9 cellular contexts compared by ENCODE assay signal in genomic region chr18:22930089-22930713, GRCh38. TPM values are rescaled to one million over a fixed set of nuclear protein-coding genes. Genes with fewer than 3 reads are reported as not detected.
DNase-seq lines count a peak whose midpoint lies in the region; ATAC-seq and TF ChIP-seq lines count a peak whose summit lies in the region.
"Had no signal": no experiment of that assay in that cellular context is flagged by ENCODE, and none has a peak within 500 bp of the region (broad histone marks: within the 10 kb centered on the region; RNA-seq: fewer than 3 reads in every experiment).

No MANE protein-coding gene starts in this region.

- intact Hi-C loops in activated CD4-positive, alpha-beta T cell treated with anti-CD3 and anti-CD28 coated beads, Interleukin-2, amount 10 ng/mL, durations not matched to agents 24 days and 14 days (cut with micrococcal nuclease): loop anchor here (1.0 to 10.0 kb wide), 7 partner anchors 53 to 657 kb away; partner anchors contain the start of gene NPC1

- no peaks in the 10 kb centered on the region for H3K36me3 ChIP-seq in lung (ENCODE audit: control insufficient read depth in 2 of 2, insufficient read depth in 2 of 2, low read length in 2 of 2)
- H3K36me3 ChIP-seq: BLaER1 had no signal

- H3K36me3 Mint-ChIP-seq in activated CD4-positive, alpha-beta T cell treated with anti-CD3 and anti-CD28 coated beads, Interleukin-2, amount 10 ng/mL, durations not matched to agents 24 days and 14 days (ENCODE audit: low read depth): peaks cover 5% of the 10 kb centered on the region

- peaks cover 11% of the 10 kb centered on the region for H3K4me1 Mint-ChIP-seq in activated CD4-positive, alpha-beta T cell treated with anti-CD3 and anti-CD28 coated beads, Interleukin-2, amount 10 ng/mL, durations not matched to agents 24 days and 14 days

- ATAC-seq in HG03135 (IDR thresholded peaks at IDR 0.05; ENCODE audit: unreplicated experiment): peak; percentile 35
- no peak for ATAC-seq in lung (ENCODE audit: insufficient read depth, low FRiP score)

- TF ChIP-seq CTCF in lung (IDR thresholded peaks at IDR 0.05; ENCODE audit: control extremely low read depth, extremely low read depth): peak; percentile 72

- H3K27me3 Mint-ChIP-seq in activated CD4-positive, alpha-beta T cell treated with anti-CD3 and anti-CD28 coated beads, Interleukin-2, amount 10 ng/mL, durations not matched to agents 24 days and 14 days: peaks cover 10% of the 10 kb centered on the region

- no peak overlapping the region for H3K4me3 Mint-ChIP-seq in activated CD4-positive, alpha-beta T cell treated with anti-CD3 and anti-CD28 coated beads, Interleukin-2, amount 10 ng/mL, durations not matched to agents 24 days and 14 days

- DNase-seq in NCI-H2081 (lab: John Stamatoyannopoulos, UW): peak; percentile 70 to 78
- no peak for DNase-seq in NCI-H2081 treated with DMSO at 0.1 percent for 48 hours (lab: John Stamatoyannopoulos, UW)
- DNase-seq in NCI-H226: peak; percentile 32
- DNase-seq in activated CD4-positive, alpha-beta T cell treated with anti-CD3 and anti-CD28 coated beads, Interleukin-2, amount 10 ng/mL, durations not matched to agents 24 days and 14 days: peak; percentile 95
- peak; percentile 59 for DNase-seq in dedifferentiated amniotic fluid mesenchymal stem cell (ENCODE audit: extremely low spot score)
- peak; percentile 76 for DNase-seq in lung (ENCODE audit: low spot score)
- peak; percentile 76 for DNase-seq in stimulated activated CD8-positive, alpha-beta memory T cell treated with anti-CD3 and anti-CD28 coated beads, Interleukin-15, amount 100 ng/mL, for 1 hour (ENCODE audit: low read depth)

- H3K4me1 ChIP-seq in lung (ENCODE audit: control insufficient read depth in 2 of 2, insufficient read depth in 2 of 2, low read length in 2 of 2): no peaks in the 10 kb centered on the region

- H3K4me3 ChIP-seq in lung: no peak overlapping the region
- H3K4me3 ChIP-seq: BLaER1 had no signal

- no peaks in the 10 kb centered on the region for H3K9me3 Mint-ChIP-seq in activated CD4-positive, alpha-beta T cell treated with anti-CD3 and anti-CD28 coated beads, Interleukin-2, amount 10 ng/mL, durations not matched to agents 24 days and 14 days

- H3K27ac Mint-ChIP-seq in activated CD4-positive, alpha-beta T cell treated with anti-CD3 and anti-CD28 coated beads, Interleukin-2, amount 10 ng/mL, durations not matched to agents 24 days and 14 days: no peak overlapping the region

- H3K27me3 ChIP-seq in lung (ENCODE audit: control insufficient read depth, insufficient read depth): no peaks in the 10 kb centered on the region
- H3K27me3 ChIP-seq: BLaER1 had no signal

- H3K27ac ChIP-seq in lung (ENCODE audit: low read depth in 1 of 2, low read length in 1 of 2): no peak overlapping the region
- H3K27ac ChIP-seq: BLaER1 had no signal

- 89 to 93% methylated on average over 2 of the region's 2 CpGs for WGBS in lung, 2 donors

- no peaks in the 10 kb centered on the region for H3K9me3 ChIP-seq in lung (ENCODE audit: control insufficient read depth in 2 of 2, insufficient read depth in 1 of 2, low read length in 1 of 2)
- H3K9me3 ChIP-seq: BLaER1 had no signal

RNA-seq across cellular contexts. Expression of gene RBBP8, which starts 2.9 kb away (rescaled TPM):
- 97.8 TPM in 2 replicates for total RNA-seq in activated CD4-positive, alpha-beta T cell treated with anti-CD3 and anti-CD28 coated beads, Interleukin-2, amount 10 ng/mL, durations not matched to agents 24 days and 14 days
- 10 to 100 TPM; 30.8 to 33.8 TPM for total RNA-seq in lung
- 10 to 100 TPM; 24.9 to 64.3 TPM for polyA plus RNA-seq in lung
